8 cellular contexts compared by ENCODE assay signal in the genomic region with DNA sequence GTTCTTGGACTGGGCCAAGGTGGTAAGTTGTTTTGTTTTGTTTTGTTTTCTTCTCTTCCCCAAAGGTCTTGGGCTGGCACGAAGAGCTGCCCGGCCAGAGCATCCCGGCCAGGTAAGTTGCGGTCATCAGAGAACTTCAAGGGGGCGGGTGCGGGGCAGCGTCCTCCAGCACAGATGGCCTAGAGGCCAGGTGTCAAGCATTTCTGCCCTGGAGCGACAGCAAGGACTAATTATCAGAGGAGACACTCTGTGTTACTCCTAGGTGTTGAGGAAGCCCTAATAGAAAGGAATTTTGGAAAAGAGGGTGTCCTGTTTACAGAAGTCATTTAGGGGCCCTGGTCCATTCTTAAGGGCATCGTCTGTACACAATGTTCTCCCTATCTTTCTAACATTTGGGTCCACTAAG. TPM values are rescaled to one million over a fixed set of nuclear protein-coding genes. Genes with fewer than 3 reads are reported as not detected.
DNase-seq lines count a peak whose midpoint lies in the region; ATAC-seq lines count a peak whose summit lies in the region.

No MANE protein-coding gene starts in this region.

- H3K27me3 ChIP-seq in layer of hippocampus (ENCODE audit: control insufficient read depth, insufficient read depth, low read length): no peaks in the 10 kb centered on the region

- no peak overlapping the region for H3K27ac Mint-ChIP-seq in activated CD4-positive, alpha-beta T cell treated with anti-CD3 and anti-CD28 coated beads for 36 hours
- no peak overlapping the region for H3K27ac Mint-ChIP-seq in activated naive CD8-positive, alpha-beta T cell treated with anti-CD3 and anti-CD28 coated beads, Interleukin-2, amount 50 U/mL, for 24 hours

- no peak for DNase-seq in activated CD4-positive, alpha-beta T cell treated with anti-CD3 and anti-CD28 coated beads for 36 hours
- no peak for DNase-seq in activated CD4-positive, alpha-beta T cell treated with anti-CD3 and anti-CD28 coated beads, Interleukin-2, amount 50 U/mL, for 4 hours
- DNase-seq in activated naive CD8-positive, alpha-beta T cell treated with anti-CD3 and anti-CD28 coated beads, Interleukin-2, amount 50 U/mL, for 24 hours: no peak
- no peak for DNase-seq in foreskin melanocyte
- no peak for DNase-seq in epidermal melanocyte (ENCODE audit: insufficient read length, low spot score)
- no peak for DNase-seq in SIG-M5 treated with dmso at 0.1 percent for 504 hours (lab: John Stamatoyannopoulos, UW; ENCODE audit: unreplicated experiment)

- POLR2A ChIA-PET in activated CD4-positive, alpha-beta T cell treated with anti-CD3 and anti-CD28 coated beads for 36 hours (lab: Charles Lee): no interaction called here

- peaks cover 20% of the 10 kb centered on the region for H3K4me1 Mint-ChIP-seq in activated CD4-positive, alpha-beta T cell treated with anti-CD3 and anti-CD28 coated beads for 36 hours
- H3K4me1 Mint-ChIP-seq in activated naive CD8-positive, alpha-beta T cell treated with anti-CD3 and anti-CD28 coated beads, Interleukin-2, amount 50 U/mL, for 24 hours: peaks cover 25% of the 10 kb centered on the region

- H3K27ac ChIP-seq in layer of hippocampus (ENCODE audit: low read depth, low read length): peak overlapping the region; percentile 98
- peak overlapping the region; percentile 80 for H3K27ac ChIP-seq in temporal lobe (ENCODE audit: low read depth, low read length)

- H3K4me3 Mint-ChIP-seq in activated CD4-positive, alpha-beta T cell treated with anti-CD3 and anti-CD28 coated beads for 36 hours: peak overlapping the region; percentile 55
- H3K4me3 Mint-ChIP-seq in activated naive CD8-positive, alpha-beta T cell treated with anti-CD3 and anti-CD28 coated beads, Interleukin-2, amount 50 U/mL, for 24 hours: peak overlapping the region; percentile 68

- H3K36me3 Mint-ChIP-seq in activated CD4-positive, alpha-beta T cell treated with anti-CD3 and anti-CD28 coated beads for 36 hours (ENCODE audit: low read depth): no peaks in the 10 kb centered on the region
- H3K36me3 Mint-ChIP-seq in activated naive CD8-positive, alpha-beta T cell treated with anti-CD3 and anti-CD28 coated beads, Interleukin-2, amount 50 U/mL, for 24 hours (ENCODE audit: low read depth): peaks cover 2% of the 10 kb centered on the region

- intact Hi-C loops in activated CD4-positive, alpha-beta T cell treated with anti-CD3 and anti-CD28 coated beads for 36 hours (cut with DNase I, micrococcal nuclease): loop anchor here (5.0 kb wide), 3 partner anchors 175 to 1210 kb away; partner anchors contain the start of genes DNAH11 (in 1 of the 2) and POLR1F (in 1 of the 2)

- no peaks in the 10 kb centered on the region for H3K9me3 Mint-ChIP-seq in activated CD4-positive, alpha-beta T cell treated with anti-CD3 and anti-CD28 coated beads for 36 hours (ENCODE audit: low read depth)
- H3K9me3 Mint-ChIP-seq in activated naive CD8-positive, alpha-beta T cell treated with anti-CD3 and anti-CD28 coated beads, Interleukin-2, amount 50 U/mL, for 24 hours: no peaks in the 10 kb centered on the region

- CTCF ChIA-PET in activated CD4-positive, alpha-beta T cell treated with anti-CD3 and anti-CD28 coated beads for 36 hours (lab: Charles Lee): no interaction called here

- H3K27me3 Mint-ChIP-seq in activated CD4-positive, alpha-beta T cell treated with anti-CD3 and anti-CD28 coated beads for 36 hours: peaks cover 47% of the 10 kb centered on the region
- peaks cover 66% of the 10 kb centered on the region for H3K27me3 Mint-ChIP-seq in activated naive CD8-positive, alpha-beta T cell treated with anti-CD3 and anti-CD28 coated beads, Interleukin-2, amount 50 U/mL, for 24 hours

- ATAC-seq in activated CD4-positive, alpha-beta T cell treated with anti-CD3 and anti-CD28 coated beads for 36 hours: no peak
- ATAC-seq in activated naive CD8-positive, alpha-beta T cell treated with anti-CD3 and anti-CD28 coated beads, Interleukin-2, amount 50 U/mL, for 24 hours: no peak

RNA-seq across cellular contexts. Expression of gene ITGB8, which starts 1.2 kb away (rescaled TPM):
- total RNA-seq in activated CD4-positive, alpha-beta T cell treated with anti-CD3 and anti-CD28 coated beads for 36 hours: under 1 TPM in 1 of 2 experiments, not detected in 1; 0.07 TPM
- total RNA-seq in temporal lobe: 87.0 TPM

Comparison
In these comparisons a context has a peak if more than half of its experiments do, and no peak if none do; other contexts are left out.
1. RNA of gene ITGB8, which starts 1.2 kb away (total RNA-seq): 87.0 TPM in temporal lobe (single experiment); 0.07 TPM in activated CD4-positive, alpha-beta T cell treated with anti-CD3 and anti-CD28 coated beads for 36 hours; every median in the first group is over 10 times any median in the second.